19 cellular contexts compared by ENCODE assay signal in the genomic region with DNA sequence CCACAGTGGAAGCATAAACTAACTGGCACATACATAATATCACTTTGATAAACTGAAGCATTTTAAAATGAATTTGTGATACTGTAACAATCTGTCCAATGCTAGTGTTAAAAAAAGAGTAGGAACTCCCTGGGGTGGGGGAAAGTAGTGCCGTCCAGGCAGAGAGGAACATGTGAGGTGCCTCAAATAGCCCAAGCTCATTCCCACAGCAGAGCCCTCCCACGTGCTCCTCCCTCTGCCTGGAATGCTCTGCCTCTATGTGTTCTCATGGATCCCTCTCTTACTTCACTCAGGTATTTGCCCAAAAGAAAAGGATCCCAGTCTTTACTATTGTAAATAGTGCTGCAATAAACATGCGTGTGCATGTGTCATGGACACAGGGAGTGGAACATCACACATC.
"Had no signal": no experiment of that assay in that cellular context is flagged by ENCODE, and none has a peak within 500 bp of the region (broad histone marks: within the 10 kb centered on the region; RNA-seq: fewer than 3 reads in every experiment).

No MANE protein-coding gene starts in this region.

- H3K27ac ChIP-seq: pancreas, right lobe of liver, skin epidermis had no signal

- H3K4me1 ChIP-seq: pancreas, right lobe of liver had no signal

- H3K36me3 ChIP-seq: pancreas, right lobe of liver, thoracic aorta had no signal

- H3K27me3 ChIP-seq: pancreas, right lobe of liver had no signal

- FAIRE-seq: endometrium, frontal cortex, kidney, pancreas had no signal

- ATAC-seq: esophagus mucosa; left colon; mucosa of descending colon; natural killer cell; pancreas; stimulated activated naive B cell treated with anti-CD40 and anti-IgM and Interleukin-4, amounts not matched to agents 10 μg/mL and 1 μg/mL and 100 μg/mL, for 72 hours; stimulated activated naive CD8-positive, alpha-beta T cell treated with anti-CD3 and anti-CD28 coated beads, Interleukin-15, amount 100 ng/mL, for 72 hours had no signal

- H3K4me3 ChIP-seq: mucosa of descending colon, pancreas, right lobe of liver, skin epidermis, thoracic aorta had no signal

- DNase-seq: effector memory CD4-positive, alpha-beta T cell; kidney; left colon; mammary epithelial cell; mucosa of descending colon; natural killer cell; occipital lobe; pancreas; right lobe of liver; stimulated activated CD4-positive, alpha-beta T cell treated with anti-CD3 and anti-CD28 coated beads, Interleukin-2, amount 100 ng/mL, for 24 hours; stimulated activated CD4-positive, alpha-beta T cell treated with anti-CD3 and anti-CD28 coated beads, Interleukin-4, amount 100 ng/mL, for 4 hours; stimulated activated naive B cell treated with anti-CD40 and anti-IgM and Interleukin-4, amounts not matched to agents 10 μg/mL and 1 μg/mL and 100 μg/mL, for 72 hours; stimulated activated naive CD8-positive, alpha-beta T cell treated with anti-CD3 and anti-CD28 coated beads, Interleukin-15, amount 100 ng/mL, for 72 hours; trophoblast cell had no signal

- H3K9me3 ChIP-seq: mucosa of descending colon, pancreas, right lobe of liver, thoracic aorta had no signal
